ENCODE assay signal across 17 cellular contexts in the genomic region with DNA sequence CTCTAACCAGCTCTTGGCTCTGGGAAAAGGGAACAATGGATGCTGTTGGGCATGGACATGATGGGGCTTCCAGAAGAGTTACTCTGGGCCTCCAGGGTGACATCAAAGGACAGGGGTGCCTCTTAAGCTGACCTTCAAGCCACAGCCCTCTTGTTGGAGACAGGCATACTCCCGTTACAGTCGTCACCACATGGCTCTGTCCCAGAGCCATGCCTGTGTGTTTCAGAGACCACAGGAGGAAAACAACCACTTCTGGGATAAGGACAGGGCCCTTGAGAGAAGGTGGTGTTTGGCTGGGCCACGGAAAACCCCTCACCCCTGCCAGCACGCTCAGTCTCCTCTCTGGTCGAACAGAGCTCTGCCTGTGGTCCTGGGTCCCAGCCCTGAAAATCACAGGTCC. TPM values are rescaled to one million over a fixed set of nuclear protein-coding genes. Genes with fewer than 3 reads are reported as not detected.
"Had no signal": no experiment of that assay in that cellular context is flagged by ENCODE, and none has a peak within 500 bp of the region (broad histone marks: within the 10 kb centered on the region; RNA-seq: fewer than 3 reads in every experiment).

No MANE protein-coding gene starts in this region.

RNA-seq across cellular contexts. Expression of gene DEFB108B, which starts 37.8 kb away (rescaled TPM):
- total RNA-seq: activated CD4-positive, alpha-beta memory T cell treated with anti-CD3 and anti-CD28 coated beads for 36 hours; activated CD4-positive, alpha-beta T cell treated with anti-CD3 and anti-CD28 coated beads for 36 hours; activated CD4-positive, alpha-beta T cell treated with anti-CD3 and anti-CD28 coated beads, Interleukin-2, amount 10 ng/mL, durations not matched to agents 24 days and 14 days; activated CD8-positive, alpha-beta memory T cell treated with anti-CD3 and anti-CD28 coated beads for 36 hours; activated CD8-positive, alpha-beta memory T cell treated with anti-CD3 and anti-CD28 coated beads, Interleukin-2, amount 10 ng/mL, durations not matched to agents 7 days and 5 days; activated CD8-positive, alpha-beta T cell treated with anti-CD3 and anti-CD28 coated beads, Interleukin-2, amount 10 ng/mL, durations not matched to agents 7 days and 5 days; activated naive CD4-positive, alpha-beta T cell treated with anti-CD3 and anti-CD28 coated beads, Interleukin-2, amount 50 U/mL, for 72 hours; activated naive CD8-positive, alpha-beta T cell treated with anti-CD3 and anti-CD28 coated beads, Interleukin-2, amount 10 ng/mL, durations not matched to agents 7 days and 5 days; activated T-cell treated with anti-CD3 and anti-CD28 coated beads, Interleukin-2, amount 50 U/mL, for 72 hours; ascending aorta; bronchial epithelial cell; chondrocyte; dermis blood vessel endothelial cell; esophagus muscularis mucosa; foreskin keratinocyte; gastrocnemius medialis; T-helper 1 cell treated with Interleukin-12 subunit alpha and Interleukin-12 subunit beta and Interleukin-4 antibody, amounts not matched to agents 30 ng/mL and 1 ng/mL, for 36 hours had no signal
